In the genomic region with DNA sequence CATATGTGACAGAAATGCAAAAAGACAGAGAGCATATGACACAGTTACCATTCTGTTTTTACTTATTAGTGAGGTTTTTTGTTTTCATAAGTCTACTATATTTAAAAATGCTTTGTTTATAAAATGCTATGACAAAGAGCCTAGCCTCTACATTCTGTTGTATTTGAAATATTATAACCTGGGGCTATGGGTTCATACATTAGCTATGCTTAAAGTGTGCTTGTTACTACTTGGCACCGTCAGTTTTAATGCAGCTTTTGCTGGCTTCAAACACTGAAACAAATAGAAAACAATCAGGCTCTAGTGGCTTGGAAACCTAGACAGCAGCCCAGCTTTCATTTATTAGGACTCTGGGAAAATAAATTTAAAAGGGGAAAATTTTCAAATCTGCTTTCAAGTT, we compare ENCODE assay signal across 22 cellular contexts.
DNase-seq lines count a peak whose midpoint lies in the region; ATAC-seq, FAIRE-seq and TF ChIP-seq lines count a peak whose summit lies in the region.
"Had no signal": no experiment of that assay in that cellular context is flagged by ENCODE, and none has a peak within 500 bp of the region (broad histone marks: within the 10 kb centered on the region; RNA-seq: fewer than 3 reads in every experiment).

No MANE protein-coding gene starts in this region.

- H3K79me2 ChIP-seq in PC-3 (ENCODE audit: low read length), result no peaks in the 10 kb centered on the region

- H3K27ac ChIP-seq in PC-3 (ENCODE audit: low read length), result no peak overlapping the region
- H3K27ac ChIP-seq: BLaER1, GM23248, SK-N-MC had no signal

- CTCF ChIA-PET in PC-3 (lab: Charles Lee), result no interaction called here

- BruUV-seq in PC-3 (replicated peaks; lab: Mats Ljungman, UMichigan), result no TSS peak

- no peaks in the 10 kb centered on the region for H3K9me3 ChIP-seq in PC-3 (ENCODE audit: low read length)
- H3K9me3 ChIP-seq: BLaER1 had no signal

- intact Hi-C loops in PC-3 (cut with micrococcal nuclease), result no loop called here

- no peak overlapping the region for H3K4me2 ChIP-seq in PC-3 (ENCODE audit: low read length)
- H3K4me2 ChIP-seq: BLaER1 had no signal

- H3K4me3 ChIP-seq in PC-3 (ENCODE audit: low read length), result no peak overlapping the region
- H3K4me3 ChIP-seq: BLaER1, GM23248, SK-N-MC had no signal

- FAIRE-seq in RCC 7860 (lab: Jason Lieb, UNC), result no peak
- FAIRE-seq: GM12891 had no signal

- no peaks in the 10 kb centered on the region for H3K27me3 ChIP-seq in PC-3 (ENCODE audit: low read length)
- H3K27me3 ChIP-seq: BLaER1 had no signal

- no peak for TF ChIP-seq CTCF in PC-3 (conservative IDR thresholded peaks at IDR 0.05; ENCODE audit: low read depth, low read length)

- no peaks in the 10 kb centered on the region for H3K9me2 ChIP-seq in PC-3 (replicated peaks; ENCODE audit: low read length)

- no peaks in the 10 kb centered on the region for H3K36me3 ChIP-seq in PC-3 (ENCODE audit: low read depth, low read length)
- H3K36me3 ChIP-seq: BLaER1 had no signal

- no peaks in the 10 kb centered on the region for H3F3A ChIP-seq in PC-3 (ENCODE audit: low read length, unreplicated experiment)

- ATAC-seq in PC-3, result peak; percentile 79

- H4K20me1 ChIP-seq in PC-3 (ENCODE audit: low read length), result no peaks in the 10 kb centered on the region
- H4K20me1 ChIP-seq: BLaER1 had no signal

- peaks cover 13% of the 10 kb centered on the region for H3K4me1 ChIP-seq in PC-3 (ENCODE audit: insufficient read depth, low read length)
- H3K4me1 ChIP-seq: BLaER1 had no signal

- DNase-seq in NCI-H1092 treated with DMSO at 0.1 percent for 48 hours (lab: John Stamatoyannopoulos, UW), result peak; percentile 76
- peak; percentile 18 for DNase-seq in PC-3
- peak; percentile 14 for DNase-seq in globus pallidus (ENCODE audit: low spot score)
- DNase-seq in retina, result peak; percentile 21
- no peak for DNase-seq in RCC 7860 (ENCODE audit: low spot score)
- no peak for DNase-seq in AML-193 (lab: John Stamatoyannopoulos, UW)
- no peak for DNase-seq in SW 1271 (lab: John Stamatoyannopoulos, UW)
- DNase-seq: CD4-positive, alpha-beta T cell; COR-L47; DND-41; GM23248; H9; HFFc6; Karpas-422; NCI-H1930; NCI-H2171; NCI-H446; RPMI8226; SHP77 treated with DMSO at 0.1 percent for 48 hours had no signal

- POLR2A ChIA-PET in PC-3 (lab: Charles Lee; ENCODE audit: unreplicated experiment), result interaction anchor here (0.6 to 0.7 kb wide), 2 partner anchors 34 to 180 kb away, joined by 3 to 4 read pairs; no protein-coding TSS in a partner anchor

- H2AFZ ChIP-seq in PC-3 (ENCODE audit: low read length), result no peak overlapping the region
- H2AFZ ChIP-seq: GM23248 had no signal

- H3K9ac ChIP-seq in PC-3 (ENCODE audit: low read length), result no peak overlapping the region
- H3K9ac ChIP-seq: BLaER1, GM23248 had no signal

Comparison
In these comparisons a context has a peak if more than half of its experiments do, and no peak if none do; other contexts are left out.
1. DNase-seq: peak in NCI-H1092 treated with DMSO at 0.1 percent for 48 hours (single experiment), PC-3 (single experiment), globus pallidus (single experiment) and retina (single experiment); none in RCC 7860 (single experiment), AML-193 (0 of 2) and SW 1271 (0 of 2).